In the genomic region with DNA sequence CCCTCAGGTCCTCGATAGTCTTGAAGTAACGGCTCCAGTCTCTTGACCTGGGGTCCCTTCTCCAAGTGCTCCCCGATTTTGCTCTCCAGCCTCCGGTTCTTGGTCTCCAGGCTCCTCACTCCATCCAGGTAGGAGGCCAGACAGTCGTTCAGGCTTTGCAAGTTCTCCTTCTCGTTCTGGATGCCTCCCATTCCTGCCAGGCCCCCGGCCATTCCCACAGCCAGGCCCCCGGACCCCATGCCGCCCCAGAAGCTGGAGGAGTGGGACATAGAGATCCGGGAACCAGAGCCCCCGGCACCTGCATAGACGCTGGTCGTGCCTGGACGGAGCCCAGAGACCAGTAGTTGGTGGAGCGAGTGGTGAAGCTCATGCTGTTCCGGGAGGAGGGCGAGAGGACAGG, we compare ENCODE assay signal across 19 cellular contexts. TPM values are rescaled to one million over a fixed set of nuclear protein-coding genes. Genes with fewer than 3 reads are reported as not detected.
A peak's percentile ranks its signal among the peaks of the same experiment; 100 is the strongest.
DNase-seq lines count a peak whose midpoint lies in the region; ATAC-seq lines count a peak whose summit lies in the region.
"Had no signal": no experiment of that assay in that cellular context is flagged by ENCODE, and none has a peak within 500 bp of the region (broad histone marks: within the 10 kb centered on the region; RNA-seq: fewer than 3 reads in every experiment).

No MANE protein-coding gene starts in this region.

- H4K12ac ChIP-seq in trophoblast cell (ENCODE audit: low read depth, low read length): no peak overlapping the region

- H3K27me3 ChIP-seq in mesenchymal stem cell (ENCODE audit: control insufficient read depth in 1 of 2, insufficient read depth in 1 of 2, low read length in 2 of 2) (no peaks in the 10 kb centered on the region), trophoblast cell (ENCODE audit: insufficient read depth, low read length) (no peaks in the 10 kb centered on the region)
- H3K27me3 ChIP-seq: BE2C, BLaER1 had no signal

- no peak overlapping the region for H3K9ac ChIP-seq in mesenchymal stem cell (ENCODE audit: low read length)
- no peak overlapping the region for H3K9ac ChIP-seq in trophoblast cell (ENCODE audit: low read length)
- H3K9ac ChIP-seq: BLaER1 had no signal

- H3K27ac ChIP-seq in mesenchymal stem cell (ENCODE audit: low read length, poor library complexity, severe bottlenecking): no peak overlapping the region
- H3K27ac ChIP-seq in trophoblast cell (ENCODE audit: low read depth, low read length): no peak overlapping the region
- H3K27ac ChIP-seq: BLaER1 had no signal

- DNase-seq in mesenchymal stem cell: no peak
- DNase-seq in trophoblast cell: no peak
- DNase-seq in activated naive CD4-positive, alpha-beta T cell treated with anti-CD3 and anti-CD28 coated beads, Interleukin-2, amount 50 U/mL, for 72 hours (ENCODE audit: low spot score in 2 of 2): no peak
- DNase-seq in activated T-cell treated with anti-CD3 and anti-CD28 coated beads for 4 hours: no peak
- DNase-seq: 8988T; ACHN; BE2C; C1 segment of cervical spinal cord; CD4-positive, alpha-beta memory T cell; CD4-positive, CD25-positive, alpha-beta regulatory T cell; CD8-positive, alpha-beta memory T cell; COR-L47; DND-41; EL; GDM1 had no signal

- no peak for ATAC-seq in activated naive CD4-positive, alpha-beta T cell treated with anti-CD3 and anti-CD28 coated beads, Interleukin-2, amount 50 U/mL, for 72 hours
- no peak for ATAC-seq in GM19324 (IDR thresholded peaks at IDR 0.05; ENCODE audit: low FRiP score, unreplicated experiment)
- ATAC-seq: GM12878 had no signal

- H3K23ac ChIP-seq in mesenchymal stem cell (ENCODE audit: low read length in 2 of 2): no peak overlapping the region
- H3K23ac ChIP-seq in trophoblast cell (ENCODE audit: low read length): no peak overlapping the region

- H3K4me3 ChIP-seq in mesenchymal stem cell (ENCODE audit: insufficient read depth in 1 of 2, low read depth in 1 of 2, low read length in 2 of 2) (no peak overlapping the region), trophoblast cell (ENCODE audit: low read depth, low read length) (peak overlapping the region; percentile 20)
- H3K4me3 ChIP-seq: BLaER1, GM12878 had no signal

- no peak overlapping the region for H4K91ac ChIP-seq in mesenchymal stem cell (ENCODE audit: low read length)
- H4K91ac ChIP-seq in trophoblast cell (ENCODE audit: low read depth, low read length): no peak overlapping the region

- no peaks in the 10 kb centered on the region for H3K79me2 ChIP-seq in trophoblast cell (ENCODE audit: control insufficient read depth, insufficient read depth, low read length, poor library complexity)

- H3K27ac Mint-ChIP-seq in activated naive CD4-positive, alpha-beta T cell treated with anti-CD3 and anti-CD28 coated beads, Interleukin-2, amount 50 U/mL, for 72 hours: no peak overlapping the region
- H3K27ac Mint-ChIP-seq: CD14-positive monocyte; CD4-positive, alpha-beta memory T cell; CD4-positive, CD25-positive, alpha-beta regulatory T cell; CD8-positive, alpha-beta memory T cell had no signal

- no peaks in the 10 kb centered on the region for H3K36me3 Mint-ChIP-seq in activated naive CD4-positive, alpha-beta T cell treated with anti-CD3 and anti-CD28 coated beads, Interleukin-2, amount 50 U/mL, for 72 hours
- H3K36me3 Mint-ChIP-seq: CD14-positive monocyte; CD4-positive, alpha-beta memory T cell; CD4-positive, CD25-positive, alpha-beta regulatory T cell; CD8-positive, alpha-beta memory T cell had no signal

- H3K36me3 ChIP-seq in mesenchymal stem cell (ENCODE audit: control insufficient read depth in 1 of 2, insufficient read depth in 2 of 2, low read depth in 1 of 2, low read length in 2 of 2) (no peaks in the 10 kb centered on the region), trophoblast cell (ENCODE audit: control insufficient read depth in 1 of 2, insufficient read depth in 2 of 2, low read length in 2 of 2) (no peaks in the 10 kb centered on the region)
- H3K36me3 ChIP-seq: BE2C, BLaER1 had no signal

- H4K8ac ChIP-seq in mesenchymal stem cell (ENCODE audit: low read length) (no peak overlapping the region), trophoblast cell (ENCODE audit: low read depth, low read length) (no peak overlapping the region)

- H3K4ac ChIP-seq in mesenchymal stem cell (ENCODE audit: low read depth in 1 of 2, low read length in 2 of 2): no peak overlapping the region
- no peak overlapping the region for H3K4ac ChIP-seq in trophoblast cell (ENCODE audit: low read depth, low read length)

- no peaks in the 10 kb centered on the region for H3K9me3 Mint-ChIP-seq in activated naive CD4-positive, alpha-beta T cell treated with anti-CD3 and anti-CD28 coated beads, Interleukin-2, amount 50 U/mL, for 72 hours
- H3K9me3 Mint-ChIP-seq: CD4-positive, alpha-beta memory T cell; CD8-positive, alpha-beta memory T cell had no signal

- H2AFZ ChIP-seq in mesenchymal stem cell (ENCODE audit: low read depth, low read length) (no peak overlapping the region), trophoblast cell (ENCODE audit: insufficient read depth, low read length, poor library complexity) (no peak overlapping the region)

- no peak overlapping the region for H3K4me2 ChIP-seq in mesenchymal stem cell (ENCODE audit: low read length, poor library complexity, severe bottlenecking)
- H3K4me2 ChIP-seq in trophoblast cell (ENCODE audit: low read length): no peak overlapping the region
- H3K4me2 ChIP-seq: BLaER1 had no signal

- 95% methylated on average over 16 of the region's 17 CpGs for WGBS in mesenchymal stem cell
- WGBS in trophoblast cell (ENCODE audit: extremely low coverage, insufficient coverage, insufficient read length): no CpG with 5 or more reads among the region's 17 CpGs

- no peaks in the 10 kb centered on the region for H3K79me1 ChIP-seq in mesenchymal stem cell (replicated peaks; ENCODE audit: low read length, poor library complexity, severe bottlenecking)
- no peaks in the 10 kb centered on the region for H3K79me1 ChIP-seq in trophoblast cell (ENCODE audit: low read length)

- H3K18ac ChIP-seq in mesenchymal stem cell (ENCODE audit: low read depth in 1 of 2, low read length in 2 of 2) (no peak overlapping the region), trophoblast cell (ENCODE audit: low read length) (no peak overlapping the region)

- H2BK5ac ChIP-seq in mesenchymal stem cell (ENCODE audit: low read depth, low read length, poor library complexity, severe bottlenecking) (peak overlapping the region; percentile 37), trophoblast cell (ENCODE audit: low read depth, low read length, poor library complexity) (no peak overlapping the region)

- H2BK12ac ChIP-seq in mesenchymal stem cell (ENCODE audit: low read length in 2 of 2) (no peak overlapping the region), trophoblast cell (ENCODE audit: low read length) (no peak overlapping the region)

- H3K4me1 ChIP-seq in mesenchymal stem cell (ENCODE audit: control insufficient read depth, insufficient read depth, low read depth, low read length) (peaks cover 2% of the 10 kb centered on the region), trophoblast cell (ENCODE audit: control insufficient read depth in 1 of 2, insufficient read depth in 2 of 2, low read length in 2 of 2) (peaks cover 3 to 6% of the 10 kb centered on the region in 2 experiments)
- H3K4me1 ChIP-seq: BE2C, BLaER1 had no signal

- H2AK5ac ChIP-seq in mesenchymal stem cell (ENCODE audit: low read length, severe bottlenecking) (no peak overlapping the region), trophoblast cell (ENCODE audit: low read length) (no peak overlapping the region)

- H2BK120ac ChIP-seq in mesenchymal stem cell (ENCODE audit: low read depth, low read length) (no peak overlapping the region), trophoblast cell (ENCODE audit: insufficient read depth, low read length, poor library complexity) (no peak overlapping the region)

- H3K14ac ChIP-seq in mesenchymal stem cell (ENCODE audit: low read length in 2 of 2) (no peak overlapping the region), trophoblast cell (ENCODE audit: low read length) (no peak overlapping the region)

- no peak overlapping the region for H2BK15ac ChIP-seq in mesenchymal stem cell (ENCODE audit: low read depth, poor library complexity, severe bottlenecking)

- H3K9me3 ChIP-seq in mesenchymal stem cell (ENCODE audit: control insufficient read depth, low read length) (no peaks in the 10 kb centered on the region), trophoblast cell (ENCODE audit: insufficient read depth, low read depth, low read length) (no peaks in the 10 kb centered on the region)
- H3K9me3 ChIP-seq: BE2C had no signal

RNA-seq across cellular contexts. Expression of a gene that starts 29.0 kb away (rescaled TPM):
- polyA plus RNA-seq in mesenchymal stem cell (2013, experiment 1 of 2): 128 TPM
- 128 TPM for polyA plus RNA-seq in mesenchymal stem cell (2013, experiment 2 of 2)
- polyA plus RNA-seq in trophoblast cell (2013): 287 and 288 TPM in 2 replicates
- total RNA-seq in activated naive CD4-positive, alpha-beta T cell treated with anti-CD3 and anti-CD28 coated beads, Interleukin-2, amount 50 U/mL, for 72 hours: under 1 TPM; 0.36 to 0.99 TPM
